Comparison of ENCODE assay signal across 8 cellular contexts in the genomic region with DNA sequence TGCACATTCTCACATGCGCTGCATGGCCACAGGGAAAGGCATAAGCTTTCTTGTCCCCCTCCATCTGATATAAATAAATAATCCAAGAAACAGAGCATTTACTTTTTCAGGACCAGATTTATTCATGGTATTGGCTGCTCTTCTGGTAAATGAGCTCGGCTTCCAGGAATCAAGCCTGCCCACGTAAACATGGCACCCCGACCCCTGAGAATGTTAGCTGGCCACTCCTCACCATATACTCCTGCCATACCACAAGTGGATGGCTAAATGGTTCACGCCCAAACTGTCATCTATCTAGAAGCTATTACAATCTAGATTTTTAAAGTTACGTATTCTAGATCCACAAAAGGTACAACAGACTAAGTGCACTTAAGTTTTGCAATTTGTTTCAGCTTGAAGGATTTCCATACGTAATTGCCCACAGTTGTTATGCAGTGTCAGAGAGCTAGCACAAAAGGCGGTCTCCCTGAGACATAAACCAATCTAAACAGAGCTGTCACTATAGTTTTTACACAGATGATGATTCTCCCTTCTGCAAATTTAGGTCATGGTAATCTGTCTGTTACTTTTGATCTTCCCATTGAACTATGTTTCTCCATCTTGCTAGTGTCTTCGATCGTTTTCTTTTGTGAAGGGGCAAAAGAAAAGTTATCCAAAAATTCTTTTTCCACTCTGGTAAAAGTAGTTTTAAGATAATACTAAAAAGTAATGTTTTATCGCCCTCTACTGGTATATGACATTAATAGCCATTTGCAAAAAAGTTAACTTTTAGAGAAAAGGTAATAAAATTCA. TPM values are rescaled to one million over a fixed set of nuclear protein-coding genes. Genes with fewer than 3 reads are reported as not detected.
DNase-seq lines count a peak whose midpoint lies in the region; ATAC-seq and TF ChIP-seq lines count a peak whose summit lies in the region.

No MANE protein-coding gene starts in this region.

- H3K27me3 Mint-ChIP-seq in activated CD4-positive, alpha-beta T cell treated with anti-CD3 and anti-CD28 coated beads for 36 hours = no peaks in the 10 kb centered on the region
- no peaks in the 10 kb centered on the region for H3K27me3 Mint-ChIP-seq in activated CD4-positive, alpha-beta T cell treated with anti-CD3 and anti-CD28 coated beads, Interleukin-2, amount 10 ng/mL, durations not matched to agents 24 days and 14 days

- ATAC-seq in activated CD4-positive, alpha-beta T cell treated with anti-CD3 and anti-CD28 coated beads for 36 hours = peak; percentile 44
- ATAC-seq in GM21423 (IDR thresholded peaks at IDR 0.05; ENCODE audit: unreplicated experiment) (no peak), HG02884 (IDR thresholded peaks at IDR 0.05; ENCODE audit: unreplicated experiment) (no peak), GM18517 (IDR thresholded peaks at IDR 0.05; ENCODE audit: unreplicated experiment) (no peak)

- peak overlapping the region; percentile 66 for H3K27ac Mint-ChIP-seq in activated CD4-positive, alpha-beta T cell treated with anti-CD3 and anti-CD28 coated beads for 36 hours
- H3K27ac Mint-ChIP-seq in activated CD4-positive, alpha-beta T cell treated with anti-CD3 and anti-CD28 coated beads, Interleukin-2, amount 10 ng/mL, durations not matched to agents 24 days and 14 days = no peak overlapping the region

- peaks cover 16% of the 10 kb centered on the region for H3K4me1 Mint-ChIP-seq in activated CD4-positive, alpha-beta T cell treated with anti-CD3 and anti-CD28 coated beads for 36 hours
- H3K4me1 Mint-ChIP-seq in activated CD4-positive, alpha-beta T cell treated with anti-CD3 and anti-CD28 coated beads, Interleukin-2, amount 10 ng/mL, durations not matched to agents 24 days and 14 days = peaks cover 13% of the 10 kb centered on the region

- POLR2A ChIA-PET in activated CD4-positive, alpha-beta T cell treated with anti-CD3 and anti-CD28 coated beads for 36 hours (lab: Charles Lee) = no interaction called here

- no peak for DNase-seq in activated CD4-positive, alpha-beta T cell treated with anti-CD3 and anti-CD28 coated beads for 36 hours
- DNase-seq in activated CD4-positive, alpha-beta T cell treated with anti-CD3 and anti-CD28 coated beads, Interleukin-2, amount 10 ng/mL, durations not matched to agents 24 days and 14 days = no peak
- DNase-seq in NCI-H2171 treated with DMSO at 0.1 percent for 48 hours (lab: John Stamatoyannopoulos, UW) (peak; percentile 70), cardiac fibroblast (ENCODE audit: low read depth in 2 of 2) (peak; percentile 52), middle frontal gyrus (ENCODE audit: extremely low spot score, low spot score) (peak; percentile 69)

- H3K36me3 Mint-ChIP-seq in activated CD4-positive, alpha-beta T cell treated with anti-CD3 and anti-CD28 coated beads for 36 hours (ENCODE audit: low read depth) = no peaks in the 10 kb centered on the region
- no peaks in the 10 kb centered on the region for H3K36me3 Mint-ChIP-seq in activated CD4-positive, alpha-beta T cell treated with anti-CD3 and anti-CD28 coated beads, Interleukin-2, amount 10 ng/mL, durations not matched to agents 24 days and 14 days (ENCODE audit: low read depth)

- no peaks in the 10 kb centered on the region for H3K9me3 Mint-ChIP-seq in activated CD4-positive, alpha-beta T cell treated with anti-CD3 and anti-CD28 coated beads for 36 hours (ENCODE audit: low read depth)
- H3K9me3 Mint-ChIP-seq in activated CD4-positive, alpha-beta T cell treated with anti-CD3 and anti-CD28 coated beads, Interleukin-2, amount 10 ng/mL, durations not matched to agents 24 days and 14 days = no peaks in the 10 kb centered on the region

- no peak overlapping the region for H3K4me3 ChIP-seq in cardiac fibroblast (replicated peaks in 1 of 2; ENCODE audit: low read depth in 2 of 2, low read length in 2 of 2)

- intact Hi-C loops in activated CD4-positive, alpha-beta T cell treated with anti-CD3 and anti-CD28 coated beads for 36 hours (cut with DNase I, micrococcal nuclease) = loop anchor here (1.0 to 5.0 kb wide), 7 partner anchors 476 to 998 kb away; no protein-coding TSS in a partner anchor
- intact Hi-C loops in activated CD4-positive, alpha-beta T cell treated with anti-CD3 and anti-CD28 coated beads, Interleukin-2, amount 10 ng/mL, durations not matched to agents 24 days and 14 days (cut with micrococcal nuclease) = loop anchor here (1.0 to 5.0 kb wide), 5 partner anchors 95 to 998 kb away; no protein-coding TSS in a partner anchor

- CTCF ChIA-PET in activated CD4-positive, alpha-beta T cell treated with anti-CD3 and anti-CD28 coated beads for 36 hours (lab: Charles Lee) = interaction anchor here (0.6 to 4.2 kb wide), 35 partner anchors 9 to 1011 kb away, joined by 3 to 20 read pairs (median 4); no protein-coding TSS in a partner anchor

- H3K4me3 Mint-ChIP-seq in activated CD4-positive, alpha-beta T cell treated with anti-CD3 and anti-CD28 coated beads for 36 hours = no peak overlapping the region
- no peak overlapping the region for H3K4me3 Mint-ChIP-seq in activated CD4-positive, alpha-beta T cell treated with anti-CD3 and anti-CD28 coated beads, Interleukin-2, amount 10 ng/mL, durations not matched to agents 24 days and 14 days

- TF ChIP-seq CTCF in cardiac fibroblast (IDR thresholded peaks at IDR 0.05; ENCODE audit: low read depth, low read length) = peak; percentile 33

RNA-seq across cellular contexts. Expression of a gene that starts 16.2 kb away (rescaled TPM):
- total RNA-seq in activated CD4-positive, alpha-beta T cell treated with anti-CD3 and anti-CD28 coated beads for 36 hours = 10 to 100 TPM; 37.5 to 42.5 TPM
- 38.1 and 39.6 TPM in 2 replicates for total RNA-seq in activated CD4-positive, alpha-beta T cell treated with anti-CD3 and anti-CD28 coated beads, Interleukin-2, amount 10 ng/mL, durations not matched to agents 24 days and 14 days

Comparison
In these comparisons a context has a peak if more than half of its experiments do, and no peak if none do; other contexts are left out.
1. DNase-seq: peak in NCI-H2171 treated with DMSO at 0.1 percent for 48 hours (single experiment), cardiac fibroblast (2 of 2) and middle frontal gyrus (single experiment); none in activated CD4-positive, alpha-beta T cell treated with anti-CD3 and anti-CD28 coated beads for 36 hours (single experiment) and activated CD4-positive, alpha-beta T cell treated with anti-CD3 and anti-CD28 coated beads, Interleukin-2, amount 10 ng/mL, durations not matched to agents 24 days and 14 days (single experiment).